In the genomic region with DNA sequence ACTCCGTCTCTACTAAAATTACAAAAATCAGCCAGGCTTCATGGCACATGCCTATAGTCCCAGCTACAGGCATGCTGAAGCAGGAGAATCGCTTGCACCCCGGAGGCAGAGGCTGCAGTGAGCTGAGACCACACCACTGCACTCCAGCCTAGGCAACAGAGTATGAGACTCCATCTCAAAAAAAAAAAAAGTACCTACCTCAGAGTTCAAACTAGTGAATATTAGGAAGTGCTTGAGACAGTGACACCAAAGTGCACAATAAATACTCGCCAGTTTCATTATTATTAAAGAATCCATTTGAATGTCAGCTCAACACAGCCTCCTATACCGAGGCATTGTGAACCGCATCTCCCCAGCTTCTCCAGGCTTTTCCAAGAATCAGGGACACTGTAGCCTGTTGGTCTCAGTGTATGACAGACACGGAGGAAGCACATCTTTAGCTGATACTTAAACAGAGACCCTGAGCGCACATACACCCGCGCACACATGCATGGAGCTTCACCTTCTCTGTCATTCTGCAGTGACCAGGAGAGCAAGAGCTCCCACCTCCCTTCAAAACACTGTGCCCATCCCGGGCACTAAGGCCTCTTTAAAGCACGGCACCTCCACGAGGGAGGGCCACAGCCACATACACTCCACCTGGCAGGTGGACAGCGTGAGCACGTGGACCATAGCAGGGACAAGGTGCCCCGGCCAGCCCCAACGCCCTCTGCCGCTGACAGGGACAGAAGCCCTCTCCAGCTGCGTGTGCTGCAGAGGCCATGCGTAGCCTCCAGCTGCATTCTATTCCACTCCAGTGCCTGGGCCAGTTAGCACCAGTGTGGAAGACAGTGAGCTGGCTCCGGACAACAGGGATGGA, we compare ENCODE assay signal across 8 cellular contexts. TPM values are rescaled to one million over a fixed set of nuclear protein-coding genes. Genes with fewer than 3 reads are reported as not detected.
DNase-seq lines count a peak whose midpoint lies in the region; ATAC-seq, FAIRE-seq and TF ChIP-seq lines count a peak whose summit lies in the region.

No MANE protein-coding gene starts in this region.

- intact Hi-C loops in psoas muscle (cut with DNase I), result loop anchor here (5.0 kb wide), 3 partner anchors 117 to 202 kb away; partner anchors contain the start of gene TNFRSF1A (in 1 of the 2)

- H3K4me3 ChIP-seq in psoas muscle (peak overlapping the region; percentile 38), MM.1S (ENCODE audit: low read length) (no peak overlapping the region)

- peaks cover 30% of the 10 kb centered on the region for H3K79me2 ChIP-seq in MM.1S (ENCODE audit: low read length)

- H3K4me2 ChIP-seq in MM.1S (ENCODE audit: low read depth, low read length), result no peak overlapping the region

- ATAC-seq in psoas muscle (peak in 1 of 4 donors; percentile 13), HG03521 (IDR thresholded peaks at IDR 0.05; ENCODE audit: unreplicated experiment) (no peak)

- H4K20me1 ChIP-seq in MM.1S (ENCODE audit: insufficient read depth, low read length), result peaks cover 33% of the 10 kb centered on the region

- WGBS in psoas muscle, 3 donors, result 45 to 76% (median 46%) methylated on average over 21 of the region's 21 CpGs

- peak; percentile 21; the same call in 1 of the 2 replicates for TF ChIP-seq POLR2A in GM12891 (IDR thresholded peaks at IDR 0.05; ENCODE audit: low read depth, low read length)

- H3K9me3 ChIP-seq in psoas muscle, result no peaks in the 10 kb centered on the region
- H3K9me3 ChIP-seq in MM.1S (replicated peaks; ENCODE audit: insufficient read depth, low read length), result no peaks in the 10 kb centered on the region

- DNase-seq in GM12891 (ENCODE audit: insufficient read length, low spot score), result no peak
- DNase-seq in RPMI7951 (ENCODE audit: low read depth), result peak; percentile 45
- DNase-seq in epithelial cell of prostate (ENCODE audit: low read depth, low spot score), result no peak
- DNase-seq in psoas muscle, result no peak
- DNase-seq in NCI-H2081 treated with DMSO at 0.1 percent for 48 hours (lab: John Stamatoyannopoulos, UW), result no peak
- DNase-seq in MM.1S, result no peak
- DNase-seq in NCI-H2107 treated with DMSO at 0.1 percent for 48 hours (lab: John Stamatoyannopoulos, UW; ENCODE audit: unreplicated experiment), result no peak

- H3K27me3 ChIP-seq in psoas muscle (ENCODE audit: insufficient read depth in 3 of 3, low read length in 2 of 3) (no peaks in the 10 kb centered on the region), MM.1S (replicated peaks; ENCODE audit: insufficient read depth, low read length) (no peaks in the 10 kb centered on the region)

- TF ChIP-seq CTCF in psoas muscle (IDR thresholded peaks at IDR 0.05) (no peak), MM.1S (IDR thresholded peaks at IDR 0.05; ENCODE audit: low read length) (no peak)

- H3K9me2 ChIP-seq in MM.1S (replicated peaks; ENCODE audit: insufficient read depth, low read length), result no peaks in the 10 kb centered on the region

- peaks cover 0 to 67% of the 10 kb centered on the region in 2 donors for H3K36me3 ChIP-seq in psoas muscle (ENCODE audit: insufficient read depth in 1 of 2, low read depth in 1 of 2)
- peaks cover 8% of the 10 kb centered on the region; the same call in 1 of the 2 replicates for H3K36me3 ChIP-seq in MM.1S (replicated peaks; ENCODE audit: insufficient read depth, low read length)

- peaks cover 52% of the 10 kb centered on the region for H3K4me1 ChIP-seq in psoas muscle
- H3K4me1 ChIP-seq in MM.1S (ENCODE audit: low read length), result peaks cover 7% of the 10 kb centered on the region

- peak; percentile 40 for FAIRE-seq in GM12891 (lab: Jason Lieb, UNC)

- H3K9ac ChIP-seq in MM.1S (ENCODE audit: low read length), result no peak overlapping the region

- no peak overlapping the region for H2AFZ ChIP-seq in MM.1S (ENCODE audit: low read length)

- H3K27ac ChIP-seq in epithelial cell of prostate (peak overlapping the region; percentile 95), psoas muscle (peak overlapping the region; percentile 97), MM.1S (ENCODE audit: low read length) (no peak overlapping the region)

- H3F3A ChIP-seq in MM.1S (ENCODE audit: insufficient read depth, low read length), result peaks cover 56% of the 10 kb centered on the region

TF ChIP-seq in GM12891, 5 proteins besides CTCF, POLR2A, EP300 and RAD21:
- 0 out of 2 replicates have a peak, but pooled peaks have one; percentile 16 for TF ChIP-seq SPI1 (IDR thresholded peaks at IDR 0.05; ENCODE audit: low read depth, low read length)
- 0 out of 2 replicates have a peak, but pooled peaks have one; percentile 41 for TF ChIP-seq POU2F2 (IDR thresholded peaks at IDR 0.05; ENCODE audit: low read depth, low read length)
- TF ChIP-seq POLR2AphosphoS5 (IDR thresholded peaks at IDR 0.05; ENCODE audit: low read depth, low read length), result 0 out of 2 replicates have a peak, but pooled peaks have one; percentile 30
- no peak for TF ChIP-seq PAX5 (IDR thresholded peaks at IDR 0.05; ENCODE audit: insufficient read depth, low read length, severe bottlenecking)

RNA-seq across cellular contexts. Expression of gene GAPDH, which starts 5.2 kb away (rescaled TPM):
- 8,862 TPM for polyA plus RNA-seq in GM12891 (2012; ENCODE audit: low read depth, missing spikeins)
- total RNA-seq in RPMI7951 (2014; rRNA removed; shearing (Covaris generic)), result 8,506 and 8,626 TPM in 2 replicates
- over 10,000 TPM in 2 of 4 donors, 1,000 to 10,000 TPM in 2; 7,136 to 10,782 (median 8,991) TPM for total RNA-seq in psoas muscle
- over 10,000 TPM in 2 of 3 donors, 1,000 to 10,000 TPM in 1; 9,788 to 18,891 (median 16,487) TPM for polyA plus RNA-seq in psoas muscle

RNA-seq across cellular contexts. Expression of gene IFFO1, which starts 16.3 kb away (rescaled TPM):
- 9.9 TPM for polyA plus RNA-seq in GM12891 (2012; ENCODE audit: low read depth, missing spikeins)
- 5.8 and 8.6 TPM in 2 replicates for total RNA-seq in RPMI7951 (2014; rRNA removed; shearing (Covaris generic))
- total RNA-seq in psoas muscle, result 10 to 100 TPM; 12.6 to 26.3 (median 18.0) TPM
- polyA plus RNA-seq in psoas muscle, result 1 to 10 TPM; 6.7 to 8.9 (median 8.3) TPM

RNA-seq across cellular contexts. Expression of gene NOP2, which starts 28.6 kb away (rescaled TPM):
- polyA plus RNA-seq in GM12891 (2012; ENCODE audit: low read depth, missing spikeins), result 56.8 TPM
- 14.2 and 17.8 TPM in 2 replicates for total RNA-seq in RPMI7951 (2014; rRNA removed; shearing (Covaris generic))
- 10 to 100 TPM; 29.8 to 62.2 (median 52.9) TPM for total RNA-seq in psoas muscle
- polyA plus RNA-seq in psoas muscle, result 10 to 100 TPM; 44.1 to 67.0 (median 66.4) TPM

RNA-seq across cellular contexts. Expression of gene NCAPD2, which starts 45.6 kb away (rescaled TPM):
- 48.3 TPM for polyA plus RNA-seq in GM12891 (2012; ENCODE audit: low read depth, missing spikeins)
- total RNA-seq in RPMI7951 (2014; rRNA removed; shearing (Covaris generic)), result 92.1 and 106 TPM in 2 replicates
- 10 to 100 TPM; 10.1 to 13.4 (median 11.2) TPM for total RNA-seq in psoas muscle
- 1 to 10 TPM; 3.9 to 9.5 (median 5.9) TPM for polyA plus RNA-seq in psoas muscle

RNA-seq across cellular contexts. Expression of gene MRPL51, which starts 46.4 kb away (rescaled TPM):
- 236 TPM for polyA plus RNA-seq in GM12891 (2012; ENCODE audit: low read depth, missing spikeins)
- total RNA-seq in RPMI7951 (2014; rRNA removed; shearing (Covaris generic)), result 184 and 197 TPM in 2 replicates
- 100 to 1,000 TPM; 202 to 250 (median 227) TPM for total RNA-seq in psoas muscle
- polyA plus RNA-seq in psoas muscle, result 100 to 1,000 TPM; 153 to 217 (median 180) TPM
